ENCODE assay signal across 18 cellular contexts in genomic region chr2:147373800-147374409, GRCh38.
DNase-seq lines count a peak whose midpoint lies in the region; ATAC-seq and TF ChIP-seq lines count a peak whose summit lies in the region.
"Had no signal": no experiment of that assay in that cellular context is flagged by ENCODE, and none has a peak within 500 bp of the region (broad histone marks: within the 10 kb centered on the region; RNA-seq: fewer than 3 reads in every experiment).

No MANE protein-coding gene starts in this region.

- H3K36me3 ChIP-seq in GM23338 (ENCODE audit: insufficient read depth) (no peaks in the 10 kb centered on the region), rectal smooth muscle tissue (ENCODE audit: control insufficient read depth, insufficient read depth, low read length) (no peaks in the 10 kb centered on the region)
- H3K36me3 ChIP-seq: SJSA1 had no signal

- no peak overlapping the region for H3K4me2 ChIP-seq in GM23338

- H3K4me1 ChIP-seq in GM23338 (ENCODE audit: insufficient read depth) (peaks cover 6% of the 10 kb centered on the region), rectal smooth muscle tissue (ENCODE audit: control insufficient read depth, insufficient read depth, low read length) (peaks cover 4% of the 10 kb centered on the region)
- H3K4me1 ChIP-seq: SJSA1 had no signal

- peaks cover 4% of the 10 kb centered on the region; the same call in 1 of the 2 replicates for H3K9me2 ChIP-seq in GM23338 (ENCODE audit: insufficient read depth)

- intact Hi-C loops in Calu3 (cut with micrococcal nuclease; ENCODE audit: unreplicated experiment), result no loop called here

- H3K27me3 ChIP-seq in GM23338 (ENCODE audit: insufficient read depth) (no peaks in the 10 kb centered on the region), rectal smooth muscle tissue (ENCODE audit: control insufficient read depth, insufficient read depth, low read length) (no peaks in the 10 kb centered on the region)
- H3K27me3 ChIP-seq: SJSA1 had no signal

- H3K4me3 ChIP-seq in GM23338 (no peak overlapping the region), fibroblast of villous mesenchyme (ENCODE audit: low read depth, low read length) (no peak overlapping the region), rectal smooth muscle tissue (ENCODE audit: low read length) (no peak overlapping the region)
- H3K4me3 ChIP-seq: SJSA1 had no signal

- no peaks in the 10 kb centered on the region for H4K20me1 ChIP-seq in GM23338 (replicated peaks; ENCODE audit: insufficient read depth)

- TF ChIP-seq CTCF in GM23338 (conservative IDR thresholded peaks at IDR 0.05; ENCODE audit: low read depth in 2 of 2) (no peak), fibroblast of villous mesenchyme (IDR thresholded peaks at IDR 0.05; ENCODE audit: insufficient read depth, low read depth, low read length) (no peak), Calu3 (IDR thresholded peaks at IDR 0.05; ENCODE audit: unreplicated experiment) (no peak), RWPE1 (conservative IDR thresholded peaks at IDR 0.05; ENCODE audit: low read depth) (no peak)

- no peak overlapping the region for H3K4me3 Mint-ChIP-seq in GM23338
- H3K4me3 Mint-ChIP-seq in Calu3 (ENCODE audit: low read depth, unreplicated experiment), result no peak overlapping the region
- H3K4me3 Mint-ChIP-seq: CD14-positive monocyte, T-helper 17 cell had no signal

- no peak overlapping the region for H3K27ac ChIP-seq in GM23338 (ENCODE audit: low read depth)
- H3K27ac ChIP-seq in rectal smooth muscle tissue (ENCODE audit: low read depth, low read length), result peak overlapping the region; percentile 40
- no peak overlapping the region for H3K27ac ChIP-seq in RWPE1
- H3K27ac ChIP-seq: SJSA1 had no signal

- CTCF ChIA-PET in Calu3 (lab: Charles Lee), result no interaction called here
- CTCF ChIA-PET in RWPE1 (lab: Yijun Ruan, JAX), result no interaction called here

- POLR2A ChIA-PET in RWPE1 (lab: Yijun Ruan, JAX; ENCODE audit: low non-redundant PET), result no interaction called here

- H3K9ac ChIP-seq in rectal smooth muscle tissue (ENCODE audit: low read length), result no peak overlapping the region

- H3K27me3 Mint-ChIP-seq in GM23338 (ENCODE audit: insufficient read depth, low read depth, poor library complexity) (peaks cover 3% of the 10 kb centered on the region), Calu3 (ENCODE audit: unreplicated experiment) (no peaks in the 10 kb centered on the region)
- H3K27me3 Mint-ChIP-seq: T-helper 17 cell had no signal

- H3K9me3 Mint-ChIP-seq in GM23338, result 0 out of 3 replicates have a peak, but pooled peaks cover 2% of the 10 kb centered on the region
- H3K9me3 Mint-ChIP-seq in Calu3 (ENCODE audit: low read depth, unreplicated experiment), result no peaks in the 10 kb centered on the region

- no peaks in the 10 kb centered on the region for H3F3A ChIP-seq in GM23338 (replicated peaks; ENCODE audit: low read depth)

- H3K27ac Mint-ChIP-seq in GM23338 (no peak overlapping the region), Calu3 (ENCODE audit: unreplicated experiment) (no peak overlapping the region)
- H3K27ac Mint-ChIP-seq: CD14-positive monocyte, T-helper 17 cell had no signal

- ATAC-seq in GM23338 (no peak), HG02798 (IDR thresholded peaks at IDR 0.05; ENCODE audit: poor library complexity, unreplicated experiment) (no peak)
- ATAC-seq: HCT116, PC-3, T-helper 17 cell had no signal

- no TSS peak for BruUV-seq in Calu3 (replicated peaks; lab: Mats Ljungman, UMichigan)

- peak overlapping the region; percentile 58; the same call in 1 of the 2 replicates for H2AFZ ChIP-seq in GM23338

- DNase-seq in GM23338 (ENCODE audit: low spot score) (no peak), HuH-7 (ENCODE audit: low spot score) (peak; percentile 43), fibroblast of villous mesenchyme (ENCODE audit: low read depth) (peak; percentile 7), Calu3 (no peak), RWPE1 (ENCODE audit: low spot score) (no peak), globus pallidus (ENCODE audit: low spot score) (no peak)
- DNase-seq: AML-193, GOT3, MM.1S, NCI-H146, NCI-H526, PC-3, T-helper 17 cell had no signal

- H3K36me3 Mint-ChIP-seq in GM23338 (ENCODE audit: low read depth), result peaks cover 1% of the 10 kb centered on the region; the same call in 1 of the 3 replicates
- no peaks in the 10 kb centered on the region for H3K36me3 Mint-ChIP-seq in Calu3 (ENCODE audit: insufficient read depth, unreplicated experiment)
- H3K36me3 Mint-ChIP-seq: CD14-positive monocyte had no signal

- no peaks in the 10 kb centered on the region for H3K79me2 ChIP-seq in GM23338 (replicated peaks; ENCODE audit: insufficient read depth)

- peaks cover 6% of the 10 kb centered on the region; the same call in 2 of the 3 replicates for H3K4me1 Mint-ChIP-seq in GM23338
- no peaks in the 10 kb centered on the region for H3K4me1 Mint-ChIP-seq in Calu3 (ENCODE audit: low read depth, unreplicated experiment)
- H3K4me1 Mint-ChIP-seq: CD14-positive monocyte had no signal

TF ChIP-seq in GM23338, 12 proteins besides CTCF, POLR2A, EP300 and RAD21 (continues in another document):
- no peak for TF ChIP-seq POLR2AphosphoS5 (IDR thresholded peaks at IDR 0.05; ENCODE audit: low read depth)
- TF ChIP-seq REST (IDR thresholded peaks at IDR 0.05; ENCODE audit: unreplicated experiment), result no peak

Comparison
In these comparisons a context has a peak if more than half of its experiments do, and no peak if none do; other contexts are left out.
1. DNase-seq: peak in HuH-7 (single experiment) and fibroblast of villous mesenchyme (single experiment); none in GM23338 (single experiment), Calu3 (single experiment), RWPE1 (single experiment) and globus pallidus (single experiment).